12 cellular contexts compared by ENCODE assay signal in the genomic region with DNA sequence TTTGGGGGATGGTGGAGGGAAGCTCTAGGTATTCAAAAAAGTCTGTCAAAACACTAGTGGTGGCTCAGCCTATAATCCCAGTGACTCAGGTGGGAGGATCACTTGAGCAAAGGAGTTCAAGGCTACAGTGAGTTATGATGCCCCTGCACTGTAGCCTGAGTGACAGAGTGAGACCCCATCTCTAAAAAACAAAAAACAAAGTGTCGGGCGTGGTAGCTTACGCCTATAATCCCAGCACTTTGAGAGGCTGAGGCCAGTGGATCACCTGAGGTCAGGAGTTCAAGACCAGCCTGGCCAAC. TPM values are rescaled to one million over a fixed set of nuclear protein-coding genes. Genes with fewer than 3 reads are reported as not detected.
A peak's percentile ranks its signal among the peaks of the same experiment; 100 is the strongest.
DNase-seq lines count a peak whose midpoint lies in the region; ATAC-seq, FAIRE-seq and TF ChIP-seq lines count a peak whose summit lies in the region.
"Had no signal": no experiment of that assay in that cellular context is flagged by ENCODE, and none has a peak within 500 bp of the region (broad histone marks: within the 10 kb centered on the region; RNA-seq: fewer than 3 reads in every experiment).

No MANE protein-coding gene starts in this region.

- peak overlapping the region; percentile 61 for H3K4me3 Mint-ChIP-seq in CD8-positive, alpha-beta T cell
- no peak overlapping the region for H3K4me3 Mint-ChIP-seq in activated CD4-positive, alpha-beta memory T cell treated with anti-CD3 and anti-CD28 coated beads, Interleukin-2, amount 10 ng/mL, durations not matched to agents 7 days and 5 days
- no peak overlapping the region for H3K4me3 Mint-ChIP-seq in mesothelial cell of epicardium
- H3K4me3 Mint-ChIP-seq: CD14-positive monocyte had no signal

- TF ChIP-seq CTCF in CD8-positive, alpha-beta T cell (IDR thresholded peaks at IDR 0.05): no peak
- TF ChIP-seq CTCF in mesothelial cell of epicardium (IDR thresholded peaks at IDR 0.05; ENCODE audit: unreplicated experiment): no peak

- CTCF ChIA-PET in CD8-positive, alpha-beta T cell (lab: Charles Lee): interaction anchor here (0.9 to 2.5 kb wide), 8 partner anchors 10 to 167 kb away, joined by 3 to 14 read pairs (median 5); partner anchors contain the start of gene HABP4
- CTCF ChIA-PET in activated CD4-positive, alpha-beta memory T cell treated with anti-CD3 and anti-CD28 coated beads, Interleukin-2, amount 10 ng/mL, durations not matched to agents 7 days and 5 days (lab: Charles Lee): interaction anchor here (0.8 to 1.4 kb wide), 2 partner anchors 72 to 168 kb away, joined by 3 to 4 read pairs; no protein-coding TSS in a partner anchor

- peaks cover 22% of the 10 kb centered on the region for H3K4me1 ChIP-seq in CD8-positive, alpha-beta T cell (ENCODE audit: insufficient read depth, low read length)

- intact Hi-C loops in CD8-positive, alpha-beta T cell (cut with DNase I, micrococcal nuclease): loop anchor here in 1 of 2 experiments (2.0 kb wide), 2 partner anchors 16 to 20 kb away; partner anchors contain the start of genes SLC35D2 and ZNF367

- peaks cover 8% of the 10 kb centered on the region for H3K9me3 Mint-ChIP-seq in CD8-positive, alpha-beta T cell
- peaks cover 4% of the 10 kb centered on the region for H3K9me3 Mint-ChIP-seq in activated CD4-positive, alpha-beta memory T cell treated with anti-CD3 and anti-CD28 coated beads, Interleukin-2, amount 10 ng/mL, durations not matched to agents 7 days and 5 days
- H3K9me3 Mint-ChIP-seq in mesothelial cell of epicardium: peaks cover 10% of the 10 kb centered on the region

- no peak for TF ChIP-seq POLR2A in H54 (IDR thresholded peaks at IDR 0.05; ENCODE audit: low read depth, low read length)

- H3K27me3 ChIP-seq in CD8-positive, alpha-beta T cell (ENCODE audit: insufficient read depth, low read length): no peaks in the 10 kb centered on the region
- H3K27me3 ChIP-seq: neutrophil had no signal

- H3K27me3 Mint-ChIP-seq in CD8-positive, alpha-beta T cell (ENCODE audit: low read depth): no peaks in the 10 kb centered on the region
- H3K27me3 Mint-ChIP-seq in activated CD4-positive, alpha-beta memory T cell treated with anti-CD3 and anti-CD28 coated beads, Interleukin-2, amount 10 ng/mL, durations not matched to agents 7 days and 5 days: no peaks in the 10 kb centered on the region
- no peaks in the 10 kb centered on the region for H3K27me3 Mint-ChIP-seq in mesothelial cell of epicardium (ENCODE audit: low read depth)

- peak overlapping the region; percentile 91 for H3K27ac Mint-ChIP-seq in CD8-positive, alpha-beta T cell
- H3K27ac Mint-ChIP-seq in activated CD4-positive, alpha-beta memory T cell treated with anti-CD3 and anti-CD28 coated beads, Interleukin-2, amount 10 ng/mL, durations not matched to agents 7 days and 5 days: peak overlapping the region; percentile 81
- peak overlapping the region; percentile 35 for H3K27ac Mint-ChIP-seq in mesothelial cell of epicardium

- FAIRE-seq in H54 (lab: Jason Lieb, UNC): peak; percentile 15
- FAIRE-seq: TTC549 had no signal

- DNase-seq in CD8-positive, alpha-beta T cell: no peak
- DNase-seq in H54 (ENCODE audit: insufficient read length, low spot score) (no peak), mesothelial cell of epicardium (ENCODE audit: low spot score in 2 of 2, unreplicated experiment in 2 of 2) (no peak), SKM-1 treated with dmso at 0.1 percent for 144 hours (lab: John Stamatoyannopoulos, UW; ENCODE audit: unreplicated experiment) (no peak)
- no peak for DNase-seq in activated CD4-positive, alpha-beta memory T cell treated with anti-CD3 and anti-CD28 coated beads, Interleukin-2, amount 10 ng/mL, durations not matched to agents 7 days and 5 days
- no peak for DNase-seq in stimulated activated CD4-positive, alpha-beta T cell treated with anti-CD3 and anti-CD28 coated beads, Interleukin-12 subunit alpha, Interleukin-12 subunit beta, amount 100 ng/mL, for 4 hours
- no peak for DNase-seq in activated effector memory CD4-positive, alpha-beta T cell treated with anti-CD3 and anti-CD28 coated beads, Interleukin-2, amount 50 U/mL, for 16 hours
- DNase-seq: KBM-7 had no signal

- POLR2A ChIA-PET in CD8-positive, alpha-beta T cell (lab: Charles Lee): interaction anchor here (0.6 to 2.5 kb wide), 8 partner anchors 12 to 167 kb away, joined by 3 to 15 read pairs (median 4); partner anchors contain the start of genes HABP4 and SLC35D2
- POLR2A ChIA-PET in activated CD4-positive, alpha-beta memory T cell treated with anti-CD3 and anti-CD28 coated beads, Interleukin-2, amount 10 ng/mL, durations not matched to agents 7 days and 5 days (lab: Charles Lee): interaction anchor here (0.8 to 3.1 kb wide), 8 partner anchors 10 to 79 kb away, joined by 3 to 14 read pairs (median 4); partner anchors contain the start of gene ZNF367

- peaks cover 9% of the 10 kb centered on the region for H3K36me3 Mint-ChIP-seq in CD8-positive, alpha-beta T cell
- peaks cover 54% of the 10 kb centered on the region for H3K36me3 Mint-ChIP-seq in activated CD4-positive, alpha-beta memory T cell treated with anti-CD3 and anti-CD28 coated beads, Interleukin-2, amount 10 ng/mL, durations not matched to agents 7 days and 5 days (ENCODE audit: low read depth)
- H3K36me3 Mint-ChIP-seq in mesothelial cell of epicardium: peaks cover 12% of the 10 kb centered on the region

- peak; percentile 66 for ATAC-seq in CD8-positive, alpha-beta T cell
- no peak for ATAC-seq in GM21423 (IDR thresholded peaks at IDR 0.05; ENCODE audit: unreplicated experiment)

- H3K4me1 Mint-ChIP-seq in CD8-positive, alpha-beta T cell (ENCODE audit: low read depth): peaks cover 36% of the 10 kb centered on the region
- H3K4me1 Mint-ChIP-seq in activated CD4-positive, alpha-beta memory T cell treated with anti-CD3 and anti-CD28 coated beads, Interleukin-2, amount 10 ng/mL, durations not matched to agents 7 days and 5 days: peaks cover 44% of the 10 kb centered on the region
- H3K4me1 Mint-ChIP-seq in mesothelial cell of epicardium: no peaks in the 10 kb centered on the region

- peak overlapping the region; percentile 36 for H3K27ac ChIP-seq in CD8-positive, alpha-beta T cell (ENCODE audit: low read depth, low read length)
- H3K27ac ChIP-seq: neutrophil had no signal

- H3K36me3 ChIP-seq in CD8-positive, alpha-beta T cell (ENCODE audit: insufficient read depth, low read length): no peaks in the 10 kb centered on the region

- no peak overlapping the region for H3K4me3 ChIP-seq in CD8-positive, alpha-beta T cell (ENCODE audit: low read depth, low read length)

- H3K9me3 ChIP-seq in CD8-positive, alpha-beta T cell (ENCODE audit: low read length): no peaks in the 10 kb centered on the region
- H3K9me3 ChIP-seq: neutrophil had no signal

RNA-seq across cellular contexts. Expression of gene SLC35D2, which starts 15.8 kb away (rescaled TPM):
- total RNA-seq in CD8-positive, alpha-beta T cell: 10 to 100 TPM; 18.5 to 20.5 TPM
- total RNA-seq in activated CD4-positive, alpha-beta memory T cell treated with anti-CD3 and anti-CD28 coated beads, Interleukin-2, amount 10 ng/mL, durations not matched to agents 7 days and 5 days: 10 to 100 TPM; 14.7 to 15.1 TPM
- 21.0 to 22.2 TPM (median 22.0 TPM) in 3 replicates for total RNA-seq in mesothelial cell of epicardium

RNA-seq across cellular contexts. Expression of gene ZNF367, which starts 18.9 kb away (rescaled TPM):
- total RNA-seq in CD8-positive, alpha-beta T cell: 1 to 10 TPM; 6.1 to 6.4 TPM
- 10 to 100 TPM; 27.7 to 28.7 TPM for total RNA-seq in activated CD4-positive, alpha-beta memory T cell treated with anti-CD3 and anti-CD28 coated beads, Interleukin-2, amount 10 ng/mL, durations not matched to agents 7 days and 5 days
- 4.4 to 4.9 TPM (median 4.5 TPM) in 3 replicates for total RNA-seq in mesothelial cell of epicardium

RNA-seq across cellular contexts. Expression of gene HABP4, which starts 50.7 kb away (rescaled TPM):
- 10 to 100 TPM; 31.9 to 32.6 TPM for total RNA-seq in CD8-positive, alpha-beta T cell
- 10 to 100 TPM; 13.1 to 14.1 TPM for total RNA-seq in activated CD4-positive, alpha-beta memory T cell treated with anti-CD3 and anti-CD28 coated beads, Interleukin-2, amount 10 ng/mL, durations not matched to agents 7 days and 5 days
- 14.8 to 15.5 TPM (median 15.4 TPM) in 3 replicates for total RNA-seq in mesothelial cell of epicardium

Comparison
In these comparisons a context has a peak if more than half of its experiments do, and no peak if none do; other contexts are left out.
1. H3K27ac Mint-ChIP-seq: peak in every context shown above with its lines; median percentile 91 in CD8-positive, alpha-beta T cell; 81 in activated CD4-positive, alpha-beta memory T cell treated with anti-CD3 and anti-CD28 coated beads, Interleukin-2, amount 10 ng/mL, durations not matched to agents 7 days and 5 days; 35 in mesothelial cell of epicardium.